Comparison of ENCODE assay signal across 8 cellular contexts in genomic region chr7:55641273-55641691, GRCh38.
A peak's percentile ranks its signal among the peaks of the same experiment; 100 is the strongest.
DNase-seq lines count a peak whose midpoint lies in the region; ATAC-seq and TF ChIP-seq lines count a peak whose summit lies in the region.

No MANE protein-coding gene starts in this region.

- H3K27ac Mint-ChIP-seq in activated naive CD4-positive, alpha-beta T cell treated with anti-CD3 and anti-CD28 coated beads, Interleukin-2, amount 50 U/mL, for 24 hours, result peak overlapping the region; percentile 66

- H3K36me3 ChIP-seq in cardiac muscle cell (no peaks in the 10 kb centered on the region), psoas muscle (ENCODE audit: insufficient read depth in 1 of 2, low read depth in 1 of 2) (no peaks in the 10 kb centered on the region)

- H3K27me3 Mint-ChIP-seq in activated naive CD4-positive, alpha-beta T cell treated with anti-CD3 and anti-CD28 coated beads, Interleukin-2, amount 50 U/mL, for 24 hours, result peaks cover 1% of the 10 kb centered on the region

- TF ChIP-seq CTCF in cardiac muscle cell (IDR thresholded peaks at IDR 0.05; ENCODE audit: low read depth, low read length), result peak; percentile 68
- peak; percentile 80 for TF ChIP-seq CTCF in psoas muscle (IDR thresholded peaks at IDR 0.05)

- H3K4me1 ChIP-seq in cardiac muscle cell (ENCODE audit: low read depth), result no peaks in the 10 kb centered on the region
- H3K4me1 ChIP-seq in psoas muscle, result no peaks in the 10 kb centered on the region

- WGBS in psoas muscle, 3 donors, result 0 to 3% (median 1%) methylated on average over 1 of the region's 1 CpG

- no peaks in the 10 kb centered on the region for H3K27me3 ChIP-seq in cardiac muscle cell
- H3K27me3 ChIP-seq in psoas muscle (ENCODE audit: insufficient read depth in 3 of 3, low read length in 2 of 3), result no peaks in the 10 kb centered on the region

- ATAC-seq in GM21825 (IDR thresholded peaks at IDR 0.05; ENCODE audit: unreplicated experiment) (peak; percentile 79), psoas muscle (peak; percentile 85 to 99 (median 98))

- peaks cover 11% of the 10 kb centered on the region for H3K4me1 Mint-ChIP-seq in activated naive CD4-positive, alpha-beta T cell treated with anti-CD3 and anti-CD28 coated beads, Interleukin-2, amount 50 U/mL, for 24 hours

- intact Hi-C loops in psoas muscle (cut with DNase I), result loop anchor here (1.0 to 10.0 kb wide), 4 partner anchors 321 to 434 kb away; partner anchors contain the start of gene NIPSNAP2 (in 2 of the 2)

- H3K4me3 ChIP-seq in Jurkat, Clone E6-1 (ENCODE audit: low read length), result no peak overlapping the region
- H3K4me3 ChIP-seq in cardiac muscle cell (no peak overlapping the region), psoas muscle (no peak overlapping the region)

- no peaks in the 10 kb centered on the region for H3K9me3 Mint-ChIP-seq in activated naive CD4-positive, alpha-beta T cell treated with anti-CD3 and anti-CD28 coated beads, Interleukin-2, amount 50 U/mL, for 24 hours

- no peak overlapping the region for H3K4me3 Mint-ChIP-seq in activated naive CD4-positive, alpha-beta T cell treated with anti-CD3 and anti-CD28 coated beads, Interleukin-2, amount 50 U/mL, for 24 hours

- H3K9me3 ChIP-seq in cardiac muscle cell (ENCODE audit: low read depth) (no peaks in the 10 kb centered on the region), psoas muscle (no peaks in the 10 kb centered on the region)

- DNase-seq in activated CD8-positive, alpha-beta memory T cell treated with anti-CD3 and anti-CD28 coated beads for 24 hours, result peak; percentile 62
- no peak for DNase-seq in activated CD8-positive, alpha-beta memory T cell treated with anti-CD3 and anti-CD28 coated beads, Interleukin-2, amount 50 U/mL, for 48 hours
- DNase-seq in Jurkat, Clone E6-1 (ENCODE audit: low read depth, low spot score), result peak; percentile 64
- peak; percentile 52 for DNase-seq in NOMO-1 treated with DMSO at 0.1 percent for 48 hours (lab: John Stamatoyannopoulos, UW; ENCODE audit: unreplicated experiment)
- DNase-seq in cardiac muscle cell (ENCODE audit: low read depth in 1 of 2, low spot score in 1 of 2), result peak; percentile 74 to 89
- DNase-seq in psoas muscle, result no peak

- H3K27ac ChIP-seq in cardiac muscle cell (no peak overlapping the region), psoas muscle (no peak overlapping the region)

- H3K36me3 Mint-ChIP-seq in activated naive CD4-positive, alpha-beta T cell treated with anti-CD3 and anti-CD28 coated beads, Interleukin-2, amount 50 U/mL, for 24 hours, result no peaks in the 10 kb centered on the region

Comparison
In these comparisons a context has a peak if more than half of its experiments do, and no peak if none do; other contexts are left out.
1. DNase-seq: peak in activated CD8-positive, alpha-beta memory T cell treated with anti-CD3 and anti-CD28 coated beads for 24 hours (single experiment), Jurkat, Clone E6-1 (single experiment), NOMO-1 treated with DMSO at 0.1 percent for 48 hours (single experiment) and cardiac muscle cell (2 of 2); none in activated CD8-positive, alpha-beta memory T cell treated with anti-CD3 and anti-CD28 coated beads, Interleukin-2, amount 50 U/mL, for 48 hours (single experiment) and psoas muscle (0 of 2).